Comparison of ENCODE assay signal across 1 cellular context in the genomic region with DNA sequence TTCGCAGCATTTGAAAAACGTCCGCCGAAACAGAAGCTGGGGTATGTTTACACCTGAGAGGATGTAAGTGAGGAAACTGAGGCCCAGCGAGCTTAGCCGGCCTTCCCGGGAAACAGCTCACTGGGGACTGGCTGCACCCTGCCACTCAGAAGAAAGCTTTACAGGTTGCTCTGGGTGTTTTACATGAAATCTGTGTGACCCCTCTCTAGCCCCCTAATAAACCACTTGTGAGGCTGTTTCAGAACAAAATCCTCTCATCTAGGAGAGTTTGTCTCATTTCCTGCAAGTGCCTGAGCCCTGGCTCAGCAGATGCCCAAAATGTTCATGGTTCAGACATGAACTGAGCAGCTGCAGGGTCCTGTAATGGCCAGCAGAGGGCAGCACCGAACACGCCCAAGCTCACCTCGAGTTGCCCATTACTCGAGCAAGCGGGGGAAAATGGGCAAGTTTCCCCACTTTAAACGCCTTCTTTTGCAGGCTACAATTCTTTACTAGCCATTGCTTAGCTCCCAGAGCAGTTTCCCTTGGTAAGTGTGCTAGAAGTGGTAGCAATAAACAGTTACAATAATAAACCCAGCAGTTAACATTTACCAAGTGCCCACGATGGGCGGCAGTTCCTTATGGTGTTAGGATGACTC.
TF ChIP-seq lines count a peak whose summit lies in the region.

No MANE protein-coding gene starts in this region.

TF ChIP-seq in K562, 482 proteins besides CTCF, POLR2A, EP300 and RAD21 (continued from another document and continues in another):
- TF ChIP-seq, protein P1, sequence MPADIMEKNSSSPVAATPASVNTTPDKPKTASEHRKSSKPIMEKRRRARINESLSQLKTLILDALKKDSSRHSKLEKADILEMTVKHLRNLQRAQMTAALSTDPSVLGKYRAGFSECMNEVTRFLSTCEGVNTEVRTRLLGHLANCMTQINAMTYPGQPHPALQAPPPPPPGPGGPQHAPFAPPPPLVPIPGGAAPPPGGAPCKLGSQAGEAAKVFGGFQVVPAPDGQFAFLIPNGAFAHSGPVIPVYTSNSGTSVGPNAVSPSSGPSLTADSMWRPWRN (IDR thresholded peaks at IDR 0.05; ENCODE audit: low read depth) = no peak
- TF ChIP-seq SMC3 (conservative IDR thresholded peaks at IDR 0.05; ENCODE audit: insufficient read depth, low read depth, low read length) (peak; percentile 94), STAG1 (CRISPR knock-in tag; IDR thresholded peaks at IDR 0.05; ENCODE audit: borderline replicate concordance) (peak; percentile 38; the same call in 1 of the 2 replicates), MAFF (IDR thresholded peaks at IDR 0.05; ENCODE audit: low read length) (no peak), GABPB1 (CRISPR knock-in tag; IDR thresholded peaks at IDR 0.05) (peak; percentile 38; the same call in 1 of the 2 replicates), HMGN3 (IDR thresholded peaks at IDR 0.05; ENCODE audit: borderline replicate concordance, extremely low read depth, insufficient read length, low read depth, low read length) (no peak), ETS2 (tag; IDR thresholded peaks at IDR 0.05; ENCODE audit: borderline replicate concordance, poor library complexity, severe bottlenecking) (no peak), ZNF217 (CRISPR knock-in tag; IDR thresholded peaks at IDR 0.05) (no peak), ZBTB8A (IDR thresholded peaks at IDR 0.05; ENCODE audit: partially characterized antibody) (no peak), MAZ (CRISPR knock-in tag; conservative IDR thresholded peaks at IDR 0.05 in 1 of 2, IDR thresholded peaks at IDR 0.05 in 1 of 2) (peak; percentile 42 to 66; a peak in 3 of 4 replicates), HMG20A (CRISPR knock-in tag; conservative IDR thresholded peaks at IDR 0.05) (no peak), ZNF3 (CRISPR knock-in tag; IDR thresholded peaks at IDR 0.05) (no peak), FOXM1 (IDR thresholded peaks at IDR 0.05; ENCODE audit: low read depth) (0 out of 2 replicates have a peak, but pooled peaks have one; percentile 1), FOXM1 (CRISPR knock-in tag; IDR thresholded peaks at IDR 0.05; ENCODE audit: low read depth) (no peak), NFIX (CRISPR knock-in tag; IDR thresholded peaks at IDR 0.05; ENCODE audit: low read depth) (no peak), ZNF431 (CRISPR knock-in tag; IDR thresholded peaks at IDR 0.05) (no peak), POLR2AphosphoS2 (IDR thresholded peaks at IDR 0.05; ENCODE audit: low read length) (no peak), ATF7 (IDR thresholded peaks at IDR 0.05) (no peak; the same call in 1 of the 2 replicates), BRD9 (IDR thresholded peaks at IDR 0.05; ENCODE audit: low read depth, partially characterized antibody) (no peak), ZNF444 (CRISPR knock-in tag; IDR thresholded peaks at IDR 0.05) (no peak), MECOM (CRISPR knock-in tag; IDR thresholded peaks at IDR 0.05) (no peak), SP1 (CRISPR knock-in tag; IDR thresholded peaks at IDR 0.05) (no peak), RBM22 (IDR thresholded peaks at IDR 0.05; ENCODE audit: low read depth, low read length, poor library complexity, severe bottlenecking) (no peak), EP400 (IDR thresholded peaks at IDR 0.05) (0 out of 2 replicates have a peak, but pooled peaks have one; percentile 5), BHLHE40 (IDR thresholded peaks at IDR 0.05; ENCODE audit: low read length) (0 out of 2 replicates have a peak, but pooled peaks have one; percentile 42), ILF3 (IDR thresholded peaks at IDR 0.05; ENCODE audit: borderline replicate concordance) (no peak), CCAR2 (IDR thresholded peaks at IDR 0.05; ENCODE audit: low read depth, low read length) (no peak), ZNF717 (CRISPR knock-in tag; IDR thresholded peaks at IDR 0.05) (no peak), MYC (IDR thresholded peaks at IDR 0.05; ENCODE audit: low read depth, low read length) (peak; percentile 30; the same call in 1 of the 2 replicates), MYC (CRISPR knock-in tag; IDR thresholded peaks at IDR 0.05; ENCODE audit: borderline replicate concordance, low read depth) (no peak)
- TF ChIP-seq, protein P2, sequence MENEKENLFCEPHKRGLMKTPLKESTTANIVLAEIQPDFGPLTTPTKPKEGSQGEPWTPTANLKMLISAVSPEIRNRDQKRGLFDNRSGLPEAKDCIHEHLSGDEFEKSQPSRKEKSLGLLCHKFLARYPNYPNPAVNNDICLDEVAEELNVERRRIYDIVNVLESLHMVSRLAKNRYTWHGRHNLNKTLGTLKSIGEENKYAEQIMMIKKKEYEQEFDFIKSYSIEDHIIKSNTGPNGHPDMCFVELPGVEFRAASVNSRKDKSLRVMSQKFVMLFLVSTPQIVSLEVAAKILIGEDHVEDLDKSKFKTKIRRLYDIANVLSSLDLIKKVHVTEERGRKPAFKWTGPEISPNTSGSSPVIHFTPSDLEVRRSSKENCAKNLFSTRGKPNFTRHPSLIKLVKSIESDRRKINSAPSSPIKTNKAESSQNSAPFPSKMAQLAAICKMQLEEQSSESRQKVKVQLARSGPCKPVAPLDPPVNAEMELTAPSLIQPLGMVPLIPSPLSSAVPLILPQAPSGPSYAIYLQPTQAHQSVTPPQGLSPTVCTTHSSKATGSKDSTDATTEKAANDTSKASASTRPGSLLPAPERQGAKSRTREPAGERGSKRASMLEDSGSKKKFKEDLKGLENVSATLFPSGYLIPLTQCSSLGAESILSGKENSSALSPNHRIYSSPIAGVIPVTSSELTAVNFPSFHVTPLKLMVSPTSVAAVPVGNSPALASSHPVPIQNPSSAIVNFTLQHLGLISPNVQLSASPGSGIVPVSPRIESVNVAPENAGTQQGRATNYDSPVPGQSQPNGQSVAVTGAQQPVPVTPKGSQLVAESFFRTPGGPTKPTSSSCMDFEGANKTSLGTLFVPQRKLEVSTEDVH (IDR thresholded peaks at IDR 0.05; ENCODE audit: low read depth, partially characterized antibody) = no peak
- TF ChIP-seq, protein P3, sequence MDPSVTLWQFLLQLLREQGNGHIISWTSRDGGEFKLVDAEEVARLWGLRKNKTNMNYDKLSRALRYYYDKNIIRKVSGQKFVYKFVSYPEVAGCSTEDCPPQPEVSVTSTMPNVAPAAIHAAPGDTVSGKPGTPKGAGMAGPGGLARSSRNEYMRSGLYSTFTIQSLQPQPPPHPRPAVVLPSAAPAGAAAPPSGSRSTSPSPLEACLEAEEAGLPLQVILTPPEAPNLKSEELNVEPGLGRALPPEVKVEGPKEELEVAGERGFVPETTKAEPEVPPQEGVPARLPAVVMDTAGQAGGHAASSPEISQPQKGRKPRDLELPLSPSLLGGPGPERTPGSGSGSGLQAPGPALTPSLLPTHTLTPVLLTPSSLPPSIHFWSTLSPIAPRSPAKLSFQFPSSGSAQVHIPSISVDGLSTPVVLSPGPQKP (CRISPR knock-in tag; IDR thresholded peaks at IDR 0.05) = no peak
- TF ChIP-seq, protein P4, sequence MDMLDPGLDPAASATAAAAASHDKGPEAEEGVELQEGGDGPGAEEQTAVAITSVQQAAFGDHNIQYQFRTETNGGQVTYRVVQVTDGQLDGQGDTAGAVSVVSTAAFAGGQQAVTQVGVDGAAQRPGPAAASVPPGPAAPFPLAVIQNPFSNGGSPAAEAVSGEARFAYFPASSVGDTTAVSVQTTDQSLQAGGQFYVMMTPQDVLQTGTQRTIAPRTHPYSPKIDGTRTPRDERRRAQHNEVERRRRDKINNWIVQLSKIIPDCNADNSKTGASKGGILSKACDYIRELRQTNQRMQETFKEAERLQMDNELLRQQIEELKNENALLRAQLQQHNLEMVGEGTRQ (CRISPR knock-in tag; IDR thresholded peaks at IDR 0.05) = no peak
- TF ChIP-seq, protein P5, sequence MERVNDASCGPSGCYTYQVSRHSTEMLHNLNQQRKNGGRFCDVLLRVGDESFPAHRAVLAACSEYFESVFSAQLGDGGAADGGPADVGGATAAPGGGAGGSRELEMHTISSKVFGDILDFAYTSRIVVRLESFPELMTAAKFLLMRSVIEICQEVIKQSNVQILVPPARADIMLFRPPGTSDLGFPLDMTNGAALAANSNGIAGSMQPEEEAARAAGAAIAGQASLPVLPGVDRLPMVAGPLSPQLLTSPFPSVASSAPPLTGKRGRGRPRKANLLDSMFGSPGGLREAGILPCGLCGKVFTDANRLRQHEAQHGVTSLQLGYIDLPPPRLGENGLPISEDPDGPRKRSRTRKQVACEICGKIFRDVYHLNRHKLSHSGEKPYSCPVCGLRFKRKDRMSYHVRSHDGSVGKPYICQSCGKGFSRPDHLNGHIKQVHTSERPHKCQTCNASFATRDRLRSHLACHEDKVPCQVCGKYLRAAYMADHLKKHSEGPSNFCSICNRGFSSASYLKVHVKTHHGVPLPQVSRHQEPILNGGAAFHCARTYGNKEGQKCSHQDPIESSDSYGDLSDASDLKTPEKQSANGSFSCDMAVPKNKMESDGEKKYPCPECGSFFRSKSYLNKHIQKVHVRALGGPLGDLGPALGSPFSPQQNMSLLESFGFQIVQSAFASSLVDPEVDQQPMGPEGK (CRISPR knock-in tag; IDR thresholded peaks at IDR 0.05; ENCODE audit: borderline replicate concordance) = no peak
- TF ChIP-seq, protein P6, sequence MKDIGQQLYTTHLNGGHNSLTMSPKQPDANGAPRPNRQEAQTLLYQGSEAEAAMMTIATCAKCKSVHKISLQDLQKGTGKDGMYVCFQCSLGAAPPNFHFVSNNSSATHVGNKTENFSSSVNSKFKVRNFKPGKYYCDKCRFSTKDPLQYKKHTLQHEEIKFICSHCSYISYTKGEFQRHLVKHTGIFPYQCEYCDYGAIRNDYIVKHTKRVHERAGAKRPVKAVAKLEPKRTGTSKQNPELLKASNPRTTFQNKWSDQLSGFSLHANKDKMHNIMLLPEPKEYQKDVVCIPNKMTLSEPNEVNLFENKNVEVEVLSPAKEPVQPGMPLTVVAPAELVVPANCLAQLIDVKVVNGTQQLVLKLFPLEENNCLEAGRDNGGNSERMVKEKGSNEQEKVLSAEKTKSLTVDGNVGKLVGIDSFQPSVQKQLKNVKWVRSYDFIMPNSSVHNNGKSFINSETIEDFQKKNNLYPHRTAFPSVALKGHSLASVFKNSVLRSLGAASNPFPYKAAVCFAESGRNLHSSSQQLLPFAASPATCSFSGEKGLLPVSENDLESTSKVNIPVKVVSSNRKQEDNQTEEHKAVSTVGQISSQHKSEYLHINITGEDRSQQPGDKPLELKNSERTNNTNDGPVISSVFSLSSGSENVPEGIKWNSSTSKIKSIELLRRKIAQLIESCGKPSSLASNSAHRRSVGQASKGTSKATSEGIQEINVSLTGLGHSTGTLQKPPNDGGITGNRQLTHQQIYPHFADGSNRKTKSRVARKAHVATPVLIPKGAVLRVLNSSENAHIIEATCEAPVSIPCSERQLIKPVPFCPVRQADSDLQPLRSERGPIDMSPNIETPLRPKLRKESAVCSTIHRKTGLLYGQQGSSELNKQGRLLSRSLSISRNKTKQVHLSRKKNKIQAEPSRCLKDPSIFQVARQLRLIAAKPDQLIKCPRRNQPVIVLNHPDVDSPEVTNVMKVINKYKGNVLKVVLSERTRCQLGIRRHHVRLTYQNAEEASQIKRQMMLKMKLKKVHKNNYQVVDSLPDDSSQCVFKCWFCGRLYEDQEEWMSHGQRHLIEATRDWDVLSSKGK (CRISPR knock-in tag; IDR thresholded peaks at IDR 0.05) = no peak
- TF ChIP-seq, protein P7, sequence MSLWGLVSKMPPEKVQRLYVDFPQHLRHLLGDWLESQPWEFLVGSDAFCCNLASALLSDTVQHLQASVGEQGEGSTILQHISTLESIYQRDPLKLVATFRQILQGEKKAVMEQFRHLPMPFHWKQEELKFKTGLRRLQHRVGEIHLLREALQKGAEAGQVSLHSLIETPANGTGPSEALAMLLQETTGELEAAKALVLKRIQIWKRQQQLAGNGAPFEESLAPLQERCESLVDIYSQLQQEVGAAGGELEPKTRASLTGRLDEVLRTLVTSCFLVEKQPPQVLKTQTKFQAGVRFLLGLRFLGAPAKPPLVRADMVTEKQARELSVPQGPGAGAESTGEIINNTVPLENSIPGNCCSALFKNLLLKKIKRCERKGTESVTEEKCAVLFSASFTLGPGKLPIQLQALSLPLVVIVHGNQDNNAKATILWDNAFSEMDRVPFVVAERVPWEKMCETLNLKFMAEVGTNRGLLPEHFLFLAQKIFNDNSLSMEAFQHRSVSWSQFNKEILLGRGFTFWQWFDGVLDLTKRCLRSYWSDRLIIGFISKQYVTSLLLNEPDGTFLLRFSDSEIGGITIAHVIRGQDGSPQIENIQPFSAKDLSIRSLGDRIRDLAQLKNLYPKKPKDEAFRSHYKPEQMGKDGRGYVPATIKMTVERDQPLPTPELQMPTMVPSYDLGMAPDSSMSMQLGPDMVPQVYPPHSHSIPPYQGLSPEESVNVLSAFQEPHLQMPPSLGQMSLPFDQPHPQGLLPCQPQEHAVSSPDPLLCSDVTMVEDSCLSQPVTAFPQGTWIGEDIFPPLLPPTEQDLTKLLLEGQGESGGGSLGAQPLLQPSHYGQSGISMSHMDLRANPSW (CRISPR knock-in tag; IDR thresholded peaks at IDR 0.05) = no peak
- TF ChIP-seq, protein P8, sequence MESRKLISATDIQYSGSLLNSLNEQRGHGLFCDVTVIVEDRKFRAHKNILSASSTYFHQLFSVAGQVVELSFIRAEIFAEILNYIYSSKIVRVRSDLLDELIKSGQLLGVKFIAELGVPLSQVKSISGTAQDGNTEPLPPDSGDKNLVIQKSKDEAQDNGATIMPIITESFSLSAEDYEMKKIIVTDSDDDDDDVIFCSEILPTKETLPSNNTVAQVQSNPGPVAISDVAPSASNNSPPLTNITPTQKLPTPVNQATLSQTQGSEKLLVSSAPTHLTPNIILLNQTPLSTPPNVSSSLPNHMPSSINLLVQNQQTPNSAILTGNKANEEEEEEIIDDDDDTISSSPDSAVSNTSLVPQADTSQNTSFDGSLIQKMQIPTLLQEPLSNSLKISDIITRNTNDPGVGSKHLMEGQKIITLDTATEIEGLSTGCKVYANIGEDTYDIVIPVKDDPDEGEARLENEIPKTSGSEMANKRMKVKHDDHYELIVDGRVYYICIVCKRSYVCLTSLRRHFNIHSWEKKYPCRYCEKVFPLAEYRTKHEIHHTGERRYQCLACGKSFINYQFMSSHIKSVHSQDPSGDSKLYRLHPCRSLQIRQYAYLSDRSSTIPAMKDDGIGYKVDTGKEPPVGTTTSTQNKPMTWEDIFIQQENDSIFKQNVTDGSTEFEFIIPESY (CRISPR knock-in tag; IDR thresholded peaks at IDR 0.05) = no peak
- TF ChIP-seq, protein P9, sequence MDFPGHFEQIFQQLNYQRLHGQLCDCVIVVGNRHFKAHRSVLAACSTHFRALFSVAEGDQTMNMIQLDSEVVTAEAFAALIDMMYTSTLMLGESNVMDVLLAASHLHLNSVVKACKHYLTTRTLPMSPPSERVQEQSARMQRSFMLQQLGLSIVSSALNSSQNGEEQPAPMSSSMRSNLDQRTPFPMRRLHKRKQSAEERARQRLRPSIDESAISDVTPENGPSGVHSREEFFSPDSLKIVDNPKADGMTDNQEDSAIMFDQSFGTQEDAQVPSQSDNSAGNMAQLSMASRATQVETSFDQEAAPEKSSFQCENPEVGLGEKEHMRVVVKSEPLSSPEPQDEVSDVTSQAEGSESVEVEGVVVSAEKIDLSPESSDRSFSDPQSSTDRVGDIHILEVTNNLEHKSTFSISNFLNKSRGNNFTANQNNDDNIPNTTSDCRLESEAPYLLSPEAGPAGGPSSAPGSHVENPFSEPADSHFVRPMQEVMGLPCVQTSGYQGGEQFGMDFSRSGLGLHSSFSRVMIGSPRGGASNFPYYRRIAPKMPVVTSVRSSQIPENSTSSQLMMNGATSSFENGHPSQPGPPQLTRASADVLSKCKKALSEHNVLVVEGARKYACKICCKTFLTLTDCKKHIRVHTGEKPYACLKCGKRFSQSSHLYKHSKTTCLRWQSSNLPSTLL (IDR thresholded peaks at IDR 0.05) = no peak
- TF ChIP-seq, protein P10, sequence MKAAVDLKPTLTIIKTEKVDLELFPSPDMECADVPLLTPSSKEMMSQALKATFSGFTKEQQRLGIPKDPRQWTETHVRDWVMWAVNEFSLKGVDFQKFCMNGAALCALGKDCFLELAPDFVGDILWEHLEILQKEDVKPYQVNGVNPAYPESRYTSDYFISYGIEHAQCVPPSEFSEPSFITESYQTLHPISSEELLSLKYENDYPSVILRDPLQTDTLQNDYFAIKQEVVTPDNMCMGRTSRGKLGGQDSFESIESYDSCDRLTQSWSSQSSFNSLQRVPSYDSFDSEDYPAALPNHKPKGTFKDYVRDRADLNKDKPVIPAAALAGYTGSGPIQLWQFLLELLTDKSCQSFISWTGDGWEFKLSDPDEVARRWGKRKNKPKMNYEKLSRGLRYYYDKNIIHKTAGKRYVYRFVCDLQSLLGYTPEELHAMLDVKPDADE (conservative IDR thresholded peaks at IDR 0.05; ENCODE audit: control insufficient read depth, low read depth, low read length) = no peak
